Comparison of ENCODE assay signal across 10 cellular contexts in the genomic region with DNA sequence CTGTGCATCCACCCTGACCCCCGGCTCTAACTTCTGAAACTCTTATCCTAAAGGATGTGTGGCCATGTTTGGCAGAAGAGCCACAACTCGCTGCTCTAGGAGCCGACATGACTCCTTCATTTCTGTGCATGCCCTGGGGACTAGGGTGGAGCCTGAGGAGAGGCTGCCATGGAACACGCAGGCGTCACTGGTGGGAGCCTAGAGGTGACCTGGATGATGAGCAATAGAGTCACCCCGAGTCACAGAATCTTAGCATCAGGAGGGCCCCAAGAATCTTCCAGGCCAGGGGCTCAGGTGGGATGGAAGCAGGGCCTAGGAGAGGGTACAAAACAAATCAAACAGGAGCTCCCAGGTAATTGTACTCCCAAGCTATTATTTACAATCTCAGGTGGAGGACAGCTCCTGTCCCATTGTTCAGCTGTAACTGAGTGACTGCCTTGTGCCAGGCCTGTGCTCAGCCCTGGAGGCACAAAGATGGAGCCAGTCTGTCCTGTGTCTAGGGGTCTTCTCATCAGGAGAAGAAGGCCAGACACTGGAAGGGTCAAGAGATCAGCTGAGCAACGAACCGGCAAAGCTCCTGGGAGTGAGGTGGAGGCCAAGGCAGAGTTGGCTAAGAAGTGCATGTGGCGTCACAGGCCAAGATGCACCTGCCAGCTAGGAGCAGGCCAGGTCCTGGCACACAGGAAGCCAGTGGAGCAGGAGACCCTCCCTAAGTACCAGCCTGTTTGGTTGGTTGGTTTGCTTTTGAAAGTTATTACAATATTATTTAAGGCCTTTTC. TPM values are rescaled to one million over a fixed set of nuclear protein-coding genes. Genes with fewer than 3 reads are reported as not detected.
DNase-seq lines count a peak whose midpoint lies in the region; ATAC-seq, FAIRE-seq and TF ChIP-seq lines count a peak whose summit lies in the region.
"Had no signal": no experiment of that assay in that cellular context is flagged by ENCODE, and none has a peak within 500 bp of the region (broad histone marks: within the 10 kb centered on the region; RNA-seq: fewer than 3 reads in every experiment).

No MANE protein-coding gene starts in this region.

- H3K4me3 ChIP-seq in Caco-2 (ENCODE audit: low read depth, low read length): no peak overlapping the region
- H3K4me3 ChIP-seq in astrocyte (ENCODE audit: insufficient read depth, low read depth, low read length): no peak overlapping the region
- no peak overlapping the region for H3K4me3 ChIP-seq in liver (ENCODE audit: low read depth in 1 of 3, low read length in 3 of 3)
- H3K4me3 ChIP-seq in smooth muscle cell: no peak overlapping the region

- peaks cover 23% of the 10 kb centered on the region for H3K36me3 Mint-ChIP-seq in Caco-2 (ENCODE audit: insufficient read depth, unreplicated experiment)
- H3K36me3 Mint-ChIP-seq in astrocyte (ENCODE audit: low read depth, unreplicated experiment): peaks cover 15% of the 10 kb centered on the region

- TF ChIP-seq CTCF in Caco-2 (IDR thresholded peaks at IDR 0.05; ENCODE audit: insufficient read depth in 1 of 2, low read depth in 1 of 2, low read length in 1 of 2, severe bottlenecking in 1 of 2, unreplicated experiment in 1 of 2) (no peak), astrocyte (IDR thresholded peaks at IDR 0.05; ENCODE audit: insufficient read depth, low read depth, low read length) (no peak), liver (IDR thresholded peaks at IDR 0.05; ENCODE audit: low read depth, low read length, missing input control) (no peak), smooth muscle cell (IDR thresholded peaks at IDR 0.05; ENCODE audit: borderline replicate concordance, insufficient read depth, poor library complexity, severe bottlenecking) (no peak)

- WGBS in liver: 73% methylated on average over 9 of the region's 9 CpGs
- WGBS in smooth muscle cell (ENCODE audit: low lambda C conversion rate): 87% methylated on average over 9 of the region's 9 CpGs

- H3K27me3 Mint-ChIP-seq in Caco-2 (ENCODE audit: insufficient read depth, unreplicated experiment) (no peaks in the 10 kb centered on the region), astrocyte (ENCODE audit: low read depth, unreplicated experiment) (no peaks in the 10 kb centered on the region)

- CTCF ChIA-PET in Caco-2 (lab: Charles Lee): interaction anchor here (0.7 to 4.8 kb wide), 6 partner anchors 16 to 132 kb away, joined by 3 to 27 read pairs (median 6); partner anchors contain the start of gene DEPP1

- no peak for TF ChIP-seq RAD21 in liver (IDR thresholded peaks at IDR 0.05)

- no TSS peak for BruUV-seq in Caco-2 (replicated peaks; lab: Mats Ljungman, UMichigan)

- ATAC-seq in HG03442 (IDR thresholded peaks at IDR 0.05; ENCODE audit: unreplicated experiment): no peak
- ATAC-seq in HG02840 (IDR thresholded peaks at IDR 0.05; ENCODE audit: low FRiP score, unreplicated experiment): no peak

- peaks cover 49% of the 10 kb centered on the region for H3K4me1 Mint-ChIP-seq in Caco-2 (ENCODE audit: low read depth, unreplicated experiment)
- peaks cover 18% of the 10 kb centered on the region for H3K4me1 Mint-ChIP-seq in astrocyte (ENCODE audit: low read depth, unreplicated experiment)

- H3K27ac ChIP-seq in astrocyte (ENCODE audit: low read depth, low read length) (no peak overlapping the region), liver (ENCODE audit: low read depth in 1 of 2, low read length in 2 of 2) (peak overlapping the region; percentile 65 to 94), smooth muscle cell (ENCODE audit: low read depth) (peak overlapping the region; percentile 26)

- H2AFZ ChIP-seq in astrocyte (ENCODE audit: low read depth, low read length): no peak overlapping the region
- H2AFZ ChIP-seq in smooth muscle cell (ENCODE audit: low read depth): no peak overlapping the region

- H3K9me3 ChIP-seq in Caco-2 (no peaks in the 10 kb centered on the region), astrocyte (ENCODE audit: insufficient read depth, low read depth, low read length) (no peaks in the 10 kb centered on the region), liver (ENCODE audit: control insufficient read depth in 4 of 4, low read length in 3 of 4) (no peaks in the 10 kb centered on the region), smooth muscle cell (replicated peaks; ENCODE audit: low read depth) (no peaks in the 10 kb centered on the region)

- no peaks in the 10 kb centered on the region for H3K27me3 ChIP-seq in Caco-2 (replicated peaks; ENCODE audit: control insufficient read depth, insufficient read depth, low read length)
- no peaks in the 10 kb centered on the region for H3K27me3 ChIP-seq in astrocyte (ENCODE audit: insufficient read depth, low read length)
- H3K27me3 ChIP-seq in liver (ENCODE audit: control insufficient read depth in 4 of 4, insufficient read depth in 4 of 4, low read length in 3 of 4): no peaks in the 10 kb centered on the region
- no peaks in the 10 kb centered on the region for H3K27me3 ChIP-seq in smooth muscle cell (ENCODE audit: low read depth)

- intact Hi-C loops in Caco-2 (cut with micrococcal nuclease; ENCODE audit: unreplicated experiment): loop anchor here (1.0 kb wide), 1 partner anchor 63 kb away; no protein-coding TSS in a partner anchor

- H3K4me1 ChIP-seq in Caco-2: peaks cover 62% of the 10 kb centered on the region
- H3K4me1 ChIP-seq in astrocyte (ENCODE audit: insufficient read depth, low read length): no peaks in the 10 kb centered on the region
- H3K4me1 ChIP-seq in liver (ENCODE audit: control insufficient read depth in 4 of 4, insufficient read depth in 4 of 4, low read length in 3 of 4): peaks cover 46 to 91% (median 70%) of the 10 kb centered on the region in 4 donors
- peaks cover 24% of the 10 kb centered on the region for H3K4me1 ChIP-seq in smooth muscle cell (ENCODE audit: low read depth)

- H3K9me3 Mint-ChIP-seq in Caco-2 (ENCODE audit: unreplicated experiment) (no peaks in the 10 kb centered on the region), astrocyte (ENCODE audit: unreplicated experiment) (no peaks in the 10 kb centered on the region)

- no peaks in the 10 kb centered on the region for H3K79me2 ChIP-seq in astrocyte (ENCODE audit: insufficient read depth, low read length)
- no peaks in the 10 kb centered on the region for H3K79me2 ChIP-seq in smooth muscle cell (ENCODE audit: low read depth)

- H4K20me1 ChIP-seq in astrocyte (ENCODE audit: insufficient read depth, low read length) (no peaks in the 10 kb centered on the region), smooth muscle cell (ENCODE audit: low read depth) (no peaks in the 10 kb centered on the region)

- H3K4me2 ChIP-seq in astrocyte (ENCODE audit: low read length): no peak overlapping the region
- no peak overlapping the region for H3K4me2 ChIP-seq in smooth muscle cell

- peaks cover 6% of the 10 kb centered on the region for H3F3A ChIP-seq in smooth muscle cell (ENCODE audit: low read depth)

- no peaks in the 10 kb centered on the region for H3K36me3 ChIP-seq in Caco-2 (ENCODE audit: control insufficient read depth, insufficient read depth, low read length)
- no peaks in the 10 kb centered on the region for H3K36me3 ChIP-seq in astrocyte (ENCODE audit: insufficient read depth, low read length)
- no peaks in the 10 kb centered on the region for H3K36me3 ChIP-seq in liver (ENCODE audit: control insufficient read depth in 4 of 4, insufficient read depth in 3 of 4, low read depth in 1 of 4, low read length in 3 of 4)
- H3K36me3 ChIP-seq in smooth muscle cell (ENCODE audit: low read depth): no peaks in the 10 kb centered on the region

- DNase-seq in Caco-2: no peak
- no peak for DNase-seq in astrocyte (ENCODE audit: low read depth)
- DNase-seq in smooth muscle cell (lab: John Stamatoyannopoulos, UW; ENCODE audit: unreplicated experiment): no peak
- DNase-seq in LoVo (ENCODE audit: low spot score): no peak
- DNase-seq in NCI-H510A (lab: John Stamatoyannopoulos, UW): no peak
- DNase-seq: activated gamma-delta T cell treated with Interleukin-2 at 50 U/mL for 16 hours, NCI-H2029 treated with DMSO at 0.1 percent for 48 hours had no signal

- H3K27ac Mint-ChIP-seq in Caco-2 (ENCODE audit: unreplicated experiment): peak overlapping the region; percentile 96
- peak overlapping the region; percentile 80 for H3K27ac Mint-ChIP-seq in astrocyte (ENCODE audit: unreplicated experiment)

- POLR2A ChIA-PET in Caco-2 (lab: Charles Lee): interaction anchor here (0.9 to 1.2 kb wide), 2 partner anchors 16 to 35 kb away, joined by 3 to 4 read pairs; partner anchors contain the start of genes DEPP1 and RASSF4

- H3K9ac ChIP-seq in astrocyte (ENCODE audit: low read length) (no peak overlapping the region), liver (ENCODE audit: low read depth in 1 of 2, low read length in 2 of 2) (peak overlapping the region in 1 of 2 donors; percentile 29), smooth muscle cell (ENCODE audit: low read depth) (no peak overlapping the region)

- H3K4me3 Mint-ChIP-seq in Caco-2 (ENCODE audit: unreplicated experiment) (no peak overlapping the region), astrocyte (ENCODE audit: unreplicated experiment) (no peak overlapping the region)

- FAIRE-seq in astrocyte (lab: Jason Lieb, UNC): no peak

TF ChIP-seq in liver, 16 proteins besides CTCF, POLR2A, EP300 and RAD21 (continues in another document):
- TF ChIP-seq YY1 (IDR thresholded peaks at IDR 0.05): no peak
- no peak for TF ChIP-seq SP1 (IDR thresholded peaks at IDR 0.05)
- TF ChIP-seq RXRA (IDR thresholded peaks at IDR 0.05): no peak
- no peak for TF ChIP-seq HNF4G (IDR thresholded peaks at IDR 0.05)

RNA-seq across cellular contexts. Expression of gene ZNF22, which starts 5.8 kb away (rescaled TPM):
- 46.5 and 60.8 TPM in 2 replicates for total RNA-seq in Caco-2 (2022)
- 10.9 and 12.0 TPM in 2 replicates for total RNA-seq in astrocyte
- total RNA-seq in liver: 10 to 100 TPM; 19.3 to 22.6 TPM
- 10 to 100 TPM; 10.3 to 21.3 TPM for polyA plus RNA-seq in liver
- 38.9 and 42.6 TPM in 2 replicates for total RNA-seq in smooth muscle cell
- 30.7 and 31.3 TPM in 2 replicates for polyA plus RNA-seq in smooth muscle cell

RNA-seq across cellular contexts. Expression of gene DEPP1, which starts 16.3 kb away (rescaled TPM):
- total RNA-seq in Caco-2 (2022): 7.0 and 13.6 TPM in 2 replicates
- total RNA-seq in astrocyte: 6.6 and 8.0 TPM in 2 replicates
- total RNA-seq in liver: 10 to 100 TPM; 10.7 to 33.4 TPM
- 10 to 100 TPM; 33.5 to 79.3 TPM for polyA plus RNA-seq in liver
- total RNA-seq in smooth muscle cell: 10.1 and 13.2 TPM in 2 replicates
- polyA plus RNA-seq in smooth muscle cell: 12.9 and 18.8 TPM in 2 replicates

RNA-seq across cellular contexts. Expression of gene RASSF4, which starts 35.3 kb away (rescaled TPM):
- 40.8 and 55.6 TPM in 2 replicates for total RNA-seq in Caco-2 (2022)
- total RNA-seq in astrocyte: 69.9 and 83.0 TPM in 2 replicates
- 10 to 100 TPM in 1 of 2 donors, 1 to 10 TPM in 1; 8.2 to 26.9 TPM for total RNA-seq in liver
- 10 to 100 TPM; 12.4 to 12.5 TPM for polyA plus RNA-seq in liver
- 6.5 and 8.3 TPM in 2 replicates for total RNA-seq in smooth muscle cell
- 13.0 and 14.8 TPM in 2 replicates for polyA plus RNA-seq in smooth muscle cell
